20 cellular contexts compared by ENCODE assay signal in the genomic region with DNA sequence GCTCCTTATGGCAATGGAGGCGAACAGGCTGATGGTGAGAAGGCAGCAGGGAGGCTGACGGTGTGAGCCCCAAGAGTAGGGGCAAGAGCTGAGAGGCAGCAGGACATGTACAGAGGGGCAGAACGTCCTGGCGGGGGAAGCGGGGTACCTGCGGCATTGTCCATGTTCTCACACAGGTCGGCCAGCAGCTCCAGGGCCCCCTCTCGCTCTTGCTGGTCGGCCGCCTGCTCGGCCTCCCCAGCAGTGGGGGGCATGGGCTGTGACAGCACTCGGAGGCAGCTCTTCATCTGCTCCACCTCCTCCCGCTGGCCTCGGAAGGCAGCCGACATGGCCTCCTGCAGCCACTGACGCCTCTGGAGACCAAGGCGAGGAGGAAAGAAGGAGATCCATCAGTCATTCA. TPM values are rescaled to one million over a fixed set of nuclear protein-coding genes. Genes with fewer than 3 reads are reported as not detected.
DNase-seq lines count a peak whose midpoint lies in the region; ATAC-seq and TF ChIP-seq lines count a peak whose summit lies in the region.
"Had no signal": no experiment of that assay in that cellular context is flagged by ENCODE, and none has a peak within 500 bp of the region (broad histone marks: within the 10 kb centered on the region; RNA-seq: fewer than 3 reads in every experiment).

No MANE protein-coding gene starts in this region.

- CTCF ChIA-PET in WTC11 (lab: Charles Lee): no interaction called here

- DNase-seq in activated T-cell treated with anti-CD3 and anti-CD28 coated beads, Interleukin-2, amount 50 U/mL, for 72 hours: no peak
- no peak for DNase-seq in activated T-cell treated with anti-CD3 and anti-CD28 coated beads, Interleukin-2, amount 50 U/mL, for 48 hours
- no peak for DNase-seq in WTC11 (ENCODE audit: low spot score)
- DNase-seq in stimulated activated naive B cell treated with anti-CD40 and anti-IgM and Interleukin-4, amounts not matched to agents 10 μg/mL and 1 μg/mL and 100 μg/mL, for 72 hours: no peak
- no peak for DNase-seq in HAP-1 (ENCODE audit: low spot score in 2 of 2)
- no peak for DNase-seq in DMS114 treated with DMSO at 0.1 percent for 48 hours (lab: John Stamatoyannopoulos, UW; ENCODE audit: unreplicated experiment)
- DNase-seq in effector CD8-positive, alpha-beta T cell (lab: John Stamatoyannopoulos, UW): no peak
- DNase-seq: ACHN; activated naive CD4-positive, alpha-beta T cell; cortex of kidney; left ventricle myocardium superior; NCI-H1694; NCI-H345; NK-92 treated with Interleukin-12 subunit alpha and Interleukin-12 subunit beta, amount 100 ng/mL, for 24 hours; stimulated activated CD4-positive, alpha-beta T cell treated with anti-CD3 and anti-CD28 coated beads, Interleukin-12 subunit alpha, Interleukin-12 subunit beta, amount 100 ng/mL, for 4 hours; stimulated activated naive CD4-positive, alpha-beta T cell treated with Interleukin-2 at 50 U/mL for 16 hours; upper lobe of right lung had no signal

- H3K4me3 ChIP-seq in muscle layer of duodenum (ENCODE audit: low read depth in 1 of 2, low read length in 2 of 2) (no peak overlapping the region), HAP-1 (no peak overlapping the region)
- H3K4me3 ChIP-seq: upper lobe of right lung had no signal

- H3K27ac ChIP-seq in muscle layer of duodenum (ENCODE audit: low read length): peak overlapping the region; percentile 39
- H3K27ac ChIP-seq: upper lobe of right lung, VCaP had no signal

- H3K27ac Mint-ChIP-seq in activated T-cell treated with anti-CD3 and anti-CD28 coated beads, Interleukin-2, amount 50 U/mL, for 72 hours: peak overlapping the region; percentile 79
- no peak overlapping the region for H3K27ac Mint-ChIP-seq in WTC11
- peak overlapping the region; percentile 25 for H3K27ac Mint-ChIP-seq in stimulated activated naive B cell treated with anti-CD40 and anti-IgM and Interleukin-4, amounts not matched to agents 10 μg/mL and 1 μg/mL and 100 μg/mL, for 72 hours

- in situ Hi-C loops in HAP-1 (cut with MboI; ENCODE audit: low sequenced_read_pairs): no loop called here

- H3K36me3 ChIP-seq in muscle layer of duodenum (ENCODE audit: control insufficient read depth in 1 of 2, insufficient read depth in 2 of 2, low read length in 2 of 2) (peaks cover 10 to 38% of the 10 kb centered on the region in 2 donors), HAP-1 (replicated peaks) (peaks cover 5% of the 10 kb centered on the region; the same call in 1 of the 2 replicates)

- no peak for ATAC-seq in activated T-cell treated with anti-CD3 and anti-CD28 coated beads, Interleukin-2, amount 50 U/mL, for 72 hours (replicated peaks in 1 of 2)
- ATAC-seq in WTC11: no peak
- ATAC-seq in stimulated activated naive B cell treated with anti-CD40 and anti-IgM and Interleukin-4, amounts not matched to agents 10 μg/mL and 1 μg/mL and 100 μg/mL, for 72 hours (replicated peaks): no peak
- ATAC-seq: left ventricle myocardium superior, upper lobe of right lung had no signal

- H3K27me3 ChIP-seq in muscle layer of duodenum (ENCODE audit: low read depth, low read length) (no peaks in the 10 kb centered on the region), HAP-1 (ENCODE audit: low read depth) (no peaks in the 10 kb centered on the region)
- H3K27me3 ChIP-seq: upper lobe of right lung had no signal

- H3K27me3 Mint-ChIP-seq in activated T-cell treated with anti-CD3 and anti-CD28 coated beads, Interleukin-2, amount 50 U/mL, for 72 hours (ENCODE audit: low read depth): no peaks in the 10 kb centered on the region
- H3K27me3 Mint-ChIP-seq in WTC11 (ENCODE audit: low read depth): no peaks in the 10 kb centered on the region
- peaks cover 0 to 1% of the 10 kb centered on the region in 2 donors for H3K27me3 Mint-ChIP-seq in stimulated activated naive B cell treated with anti-CD40 and anti-IgM and Interleukin-4, amounts not matched to agents 10 μg/mL and 1 μg/mL and 100 μg/mL, for 72 hours

- no peaks in the 10 kb centered on the region for H3K9me3 Mint-ChIP-seq in activated T-cell treated with anti-CD3 and anti-CD28 coated beads, Interleukin-2, amount 50 U/mL, for 72 hours
- H3K9me3 Mint-ChIP-seq in WTC11: no peaks in the 10 kb centered on the region
- no peaks in the 10 kb centered on the region for H3K9me3 Mint-ChIP-seq in stimulated activated naive B cell treated with anti-CD40 and anti-IgM and Interleukin-4, amounts not matched to agents 10 μg/mL and 1 μg/mL and 100 μg/mL, for 72 hours

- H3K36me3 Mint-ChIP-seq in activated T-cell treated with anti-CD3 and anti-CD28 coated beads, Interleukin-2, amount 50 U/mL, for 72 hours (ENCODE audit: insufficient read depth in 2 of 2): peaks cover 4 to 8% of the 10 kb centered on the region in 2 donors
- H3K36me3 Mint-ChIP-seq in WTC11: peaks cover 3% of the 10 kb centered on the region; the same call in 1 of the 2 replicates
- peaks cover 27 to 31% of the 10 kb centered on the region in 2 donors for H3K36me3 Mint-ChIP-seq in stimulated activated naive B cell treated with anti-CD40 and anti-IgM and Interleukin-4, amounts not matched to agents 10 μg/mL and 1 μg/mL and 100 μg/mL, for 72 hours

- peaks cover 45% of the 10 kb centered on the region for H3K4me1 Mint-ChIP-seq in activated T-cell treated with anti-CD3 and anti-CD28 coated beads, Interleukin-2, amount 50 U/mL, for 72 hours (ENCODE audit: low read depth)
- H3K4me1 Mint-ChIP-seq in WTC11: peaks cover 14% of the 10 kb centered on the region
- H3K4me1 Mint-ChIP-seq in stimulated activated naive B cell treated with anti-CD40 and anti-IgM and Interleukin-4, amounts not matched to agents 10 μg/mL and 1 μg/mL and 100 μg/mL, for 72 hours: peaks cover 32 to 57% of the 10 kb centered on the region in 2 donors

- POLR2A ChIA-PET in WTC11 (lab: Charles Lee): no interaction called here

- no peak for TF ChIP-seq CTCF in WTC11 (IDR thresholded peaks at IDR 0.05)

- no peaks in the 10 kb centered on the region for H3K9me3 ChIP-seq in muscle layer of duodenum (ENCODE audit: control insufficient read depth in 1 of 2, low read length in 2 of 2)
- no peaks in the 10 kb centered on the region for H3K9me3 ChIP-seq in HAP-1
- H3K9me3 ChIP-seq: upper lobe of right lung had no signal

- H3K4me1 ChIP-seq in muscle layer of duodenum (ENCODE audit: control insufficient read depth in 1 of 2, insufficient read depth in 2 of 2, low read length in 2 of 2): peaks cover 0 to 19% of the 10 kb centered on the region in 2 donors
- peaks cover 4% of the 10 kb centered on the region for H3K4me1 ChIP-seq in HAP-1

- peak overlapping the region; percentile 20 to 45 for H3K4me3 Mint-ChIP-seq in activated T-cell treated with anti-CD3 and anti-CD28 coated beads, Interleukin-2, amount 50 U/mL, for 72 hours
- H3K4me3 Mint-ChIP-seq in WTC11: peak overlapping the region; percentile 41; the same call in 1 of the 2 replicates
- peak overlapping the region in 1 of 2 donors; percentile 51 for H3K4me3 Mint-ChIP-seq in stimulated activated naive B cell treated with anti-CD40 and anti-IgM and Interleukin-4, amounts not matched to agents 10 μg/mL and 1 μg/mL and 100 μg/mL, for 72 hours

TF ChIP-seq in WTC11, 78 proteins besides CTCF, POLR2A, EP300 and RAD21 (continues in another document):
- TF ChIP-seq NFYB (CRISPR knock-in tag; conservative IDR thresholded peaks at IDR 0.05; ENCODE audit: low read depth) (no peak), TP53 (CRISPR knock-in tag; IDR thresholded peaks at IDR 0.05) (no peak), IRF2 (CRISPR knock-in tag; IDR thresholded peaks at IDR 0.05; ENCODE audit: borderline replicate concordance, low read depth) (no peak), ZNF121 (CRISPR knock-in tag; IDR thresholded peaks at IDR 0.05) (no peak)
- TF ChIP-seq, protein P1, sequence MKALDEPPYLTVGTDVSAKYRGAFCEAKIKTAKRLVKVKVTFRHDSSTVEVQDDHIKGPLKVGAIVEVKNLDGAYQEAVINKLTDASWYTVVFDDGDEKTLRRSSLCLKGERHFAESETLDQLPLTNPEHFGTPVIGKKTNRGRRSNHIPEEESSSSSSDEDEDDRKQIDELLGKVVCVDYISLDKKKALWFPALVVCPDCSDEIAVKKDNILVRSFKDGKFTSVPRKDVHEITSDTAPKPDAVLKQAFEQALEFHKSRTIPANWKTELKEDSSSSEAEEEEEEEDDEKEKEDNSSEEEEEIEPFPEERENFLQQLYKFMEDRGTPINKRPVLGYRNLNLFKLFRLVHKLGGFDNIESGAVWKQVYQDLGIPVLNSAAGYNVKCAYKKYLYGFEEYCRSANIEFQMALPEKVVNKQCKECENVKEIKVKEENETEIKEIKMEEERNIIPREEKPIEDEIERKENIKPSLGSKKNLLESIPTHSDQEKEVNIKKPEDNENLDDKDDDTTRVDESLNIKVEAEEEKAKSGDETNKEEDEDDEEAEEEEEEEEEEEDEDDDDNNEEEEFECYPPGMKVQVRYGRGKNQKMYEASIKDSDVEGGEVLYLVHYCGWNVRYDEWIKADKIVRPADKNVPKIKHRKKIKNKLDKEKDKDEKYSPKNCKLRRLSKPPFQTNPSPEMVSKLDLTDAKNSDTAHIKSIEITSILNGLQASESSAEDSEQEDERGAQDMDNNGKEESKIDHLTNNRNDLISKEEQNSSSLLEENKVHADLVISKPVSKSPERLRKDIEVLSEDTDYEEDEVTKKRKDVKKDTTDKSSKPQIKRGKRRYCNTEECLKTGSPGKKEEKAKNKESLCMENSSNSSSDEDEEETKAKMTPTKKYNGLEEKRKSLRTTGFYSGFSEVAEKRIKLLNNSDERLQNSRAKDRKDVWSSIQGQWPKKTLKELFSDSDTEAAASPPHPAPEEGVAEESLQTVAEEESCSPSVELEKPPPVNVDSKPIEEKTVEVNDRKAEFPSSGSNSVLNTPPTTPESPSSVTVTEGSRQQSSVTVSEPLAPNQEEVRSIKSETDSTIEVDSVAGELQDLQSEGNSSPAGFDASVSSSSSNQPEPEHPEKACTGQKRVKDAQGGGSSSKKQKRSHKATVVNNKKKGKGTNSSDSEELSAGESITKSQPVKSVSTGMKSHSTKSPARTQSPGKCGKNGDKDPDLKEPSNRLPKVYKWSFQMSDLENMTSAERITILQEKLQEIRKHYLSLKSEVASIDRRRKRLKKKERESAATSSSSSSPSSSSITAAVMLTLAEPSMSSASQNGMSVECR (CRISPR knock-in tag; IDR thresholded peaks at IDR 0.05; ENCODE audit: borderline replicate concordance): no peak

RNA-seq across cellular contexts. Expression of gene HSPBP1, which starts 2.4 kb away (rescaled TPM):
- 10 to 100 TPM; 23.9 to 31.1 TPM for total RNA-seq in activated T-cell treated with anti-CD3 and anti-CD28 coated beads, Interleukin-2, amount 50 U/mL, for 72 hours
- 57.1 to 65.2 TPM (median 60.9 TPM) in 3 replicates for total RNA-seq in WTC11 (2021)

RNA-seq across cellular contexts. Expression of gene BRSK1, which starts 6.3 kb away (rescaled TPM):
- 10 to 100 TPM; 13.0 to 19.6 TPM for total RNA-seq in activated T-cell treated with anti-CD3 and anti-CD28 coated beads, Interleukin-2, amount 50 U/mL, for 72 hours
- total RNA-seq in WTC11 (2021): 49.2 to 52.4 TPM (median 49.7 TPM) in 3 replicates

RNA-seq across cellular contexts. Expression of gene PPP6R1, which starts 18.7 kb away (rescaled TPM):
- 100 to 1,000 TPM; 177 to 202 TPM for total RNA-seq in activated T-cell treated with anti-CD3 and anti-CD28 coated beads, Interleukin-2, amount 50 U/mL, for 72 hours
- 78.4 to 91.8 TPM (median 83.2 TPM) in 3 replicates for total RNA-seq in WTC11 (2021)

RNA-seq across cellular contexts. Expression of gene TMEM150B, which starts 47.6 kb away (rescaled TPM):
- total RNA-seq in activated T-cell treated with anti-CD3 and anti-CD28 coated beads, Interleukin-2, amount 50 U/mL, for 72 hours: not detected
- total RNA-seq in WTC11 (2021): 0.44 to 0.50 TPM in 2 of 3 replicates, not detected in the other
- total RNA-seq: epithelial cell of proximal tubule had no signal

RNA-seq across cellular contexts. Expression of gene TMEM86B, which starts 48.9 kb away (rescaled TPM):
- total RNA-seq in activated T-cell treated with anti-CD3 and anti-CD28 coated beads, Interleukin-2, amount 50 U/mL, for 72 hours: 10 to 100 TPM in 1 of 2 donors, 1 to 10 TPM in 1; 8.5 to 12.8 TPM
- total RNA-seq in WTC11 (2021): 3.5 to 4.2 TPM (median 4.1 TPM) in 3 replicates
